17 cellular contexts compared by ENCODE assay signal in genomic region chr7:71144963-71145362, GRCh38. TPM values are rescaled to one million over a fixed set of nuclear protein-coding genes. Genes with fewer than 3 reads are reported as not detected.
DNase-seq lines count a peak whose midpoint lies in the region; ATAC-seq and TF ChIP-seq lines count a peak whose summit lies in the region.
"Had no signal": no experiment of that assay in that cellular context is flagged by ENCODE, and none has a peak within 500 bp of the region (broad histone marks: within the 10 kb centered on the region; RNA-seq: fewer than 3 reads in every experiment).

No MANE protein-coding gene starts in this region.

- H3K36me3 ChIP-seq in SK-N-MC (ENCODE audit: insufficient read depth, low read length), result peaks cover 31% of the 10 kb centered on the region
- H3K36me3 ChIP-seq in MM.1S (replicated peaks; ENCODE audit: insufficient read depth, low read length), result no peaks in the 10 kb centered on the region

- no peaks in the 10 kb centered on the region for H4K20me1 ChIP-seq in MM.1S (ENCODE audit: insufficient read depth, low read length)

- no peaks in the 10 kb centered on the region for H3K27me3 ChIP-seq in MM.1S (replicated peaks; ENCODE audit: insufficient read depth, low read length)

- no peaks in the 10 kb centered on the region for H3F3A ChIP-seq in MM.1S (ENCODE audit: insufficient read depth, low read length)

- H3K9me3 Mint-ChIP-seq in progenitor cell of endocrine pancreas (ENCODE audit: low read depth), result peaks cover 9% of the 10 kb centered on the region

- no peak overlapping the region for H3K9ac ChIP-seq in SK-N-MC (ENCODE audit: insufficient read length)
- no peak overlapping the region for H3K9ac ChIP-seq in MM.1S (ENCODE audit: low read length)

- peaks cover 2% of the 10 kb centered on the region for H3K36me3 Mint-ChIP-seq in progenitor cell of endocrine pancreas (ENCODE audit: insufficient read depth)
- H3K36me3 Mint-ChIP-seq: CD14-positive monocyte; CD8-positive, alpha-beta T cell had no signal

- peak overlapping the region; percentile 10 for H3K27ac Mint-ChIP-seq in progenitor cell of endocrine pancreas
- H3K27ac Mint-ChIP-seq: CD14-positive monocyte; CD8-positive, alpha-beta T cell had no signal

- no peak overlapping the region for H2AFZ ChIP-seq in MM.1S (ENCODE audit: low read length)

- no peak overlapping the region for H3K4me3 ChIP-seq in SK-N-MC
- H3K4me3 ChIP-seq in choroid plexus epithelial cell (ENCODE audit: low read depth, low read length), result no peak overlapping the region
- no peak overlapping the region for H3K4me3 ChIP-seq in MM.1S (ENCODE audit: low read length)

- peak; percentile 4 for DNase-seq in M059J (ENCODE audit: low read depth)
- no peak for DNase-seq in SK-N-MC (ENCODE audit: low read depth, low spot score)
- peak; percentile 7 for DNase-seq in choroid plexus epithelial cell (ENCODE audit: low read depth)
- DNase-seq in progenitor cell of endocrine pancreas (ENCODE audit: low spot score, unreplicated experiment), result no peak
- DNase-seq in MM.1S, result no peak
- DNase-seq in hippocampal formation (lab: John Stamatoyannopoulos, UW), result no peak
- DNase-seq: CD8-positive, alpha-beta T cell; COR-L47; DMS153; DND-41; GF-D8 had no signal

- H3K4me3 Mint-ChIP-seq in progenitor cell of endocrine pancreas (ENCODE audit: low read depth), result no peak overlapping the region
- H3K4me3 Mint-ChIP-seq: CD14-positive monocyte; CD8-positive, alpha-beta T cell had no signal

- no peaks in the 10 kb centered on the region for H3K9me2 ChIP-seq in MM.1S (replicated peaks; ENCODE audit: insufficient read depth, low read length)

- H3K27me3 Mint-ChIP-seq in progenitor cell of endocrine pancreas, result peaks cover 2% of the 10 kb centered on the region

- no peak overlapping the region for H3K4me2 ChIP-seq in MM.1S (ENCODE audit: low read depth, low read length)

- no peaks in the 10 kb centered on the region for H3K4me1 ChIP-seq in MM.1S (ENCODE audit: low read length)

- H3K4me1 Mint-ChIP-seq in progenitor cell of endocrine pancreas (ENCODE audit: low read depth), result no peaks in the 10 kb centered on the region
- H3K4me1 Mint-ChIP-seq: CD14-positive monocyte had no signal

- no peak for TF ChIP-seq CTCF in choroid plexus epithelial cell (conservative IDR thresholded peaks at IDR 0.05; ENCODE audit: low read depth, low read length)
- TF ChIP-seq CTCF in progenitor cell of endocrine pancreas (IDR thresholded peaks at IDR 0.05; ENCODE audit: unreplicated experiment), result no peak
- no peak for TF ChIP-seq CTCF in MM.1S (IDR thresholded peaks at IDR 0.05; ENCODE audit: low read length)

- H3K79me2 ChIP-seq in MM.1S (ENCODE audit: low read length), result no peaks in the 10 kb centered on the region

- ATAC-seq in HG03139 (IDR thresholded peaks at IDR 0.05; ENCODE audit: unreplicated experiment), result no peak
- no peak for ATAC-seq in HG03159 (IDR thresholded peaks at IDR 0.05; ENCODE audit: unreplicated experiment)
- ATAC-seq: CD8-positive, alpha-beta T cell; HCT116 had no signal

- 0 out of 2 replicates have a peak overlapping the region, but pooled peaks have one; percentile 49 for H3K27ac ChIP-seq in SK-N-MC
- no peak overlapping the region for H3K27ac ChIP-seq in MM.1S (ENCODE audit: low read length)

- H3K9me3 ChIP-seq in SK-N-MC (ENCODE audit: low read depth, low read length) (no peaks in the 10 kb centered on the region), MM.1S (replicated peaks; ENCODE audit: insufficient read depth, low read length) (no peaks in the 10 kb centered on the region; the same call in 1 of the 2 replicates)

RNA-seq across cellular contexts. Expression of gene GALNT17, which starts 13.0 kb away (rescaled TPM):
- total RNA-seq in M059J (2014; rRNA removed; shearing (Covaris generic)), result not detected in 2 replicates
- 3.9 and 4.9 TPM in 2 replicates for total RNA-seq in progenitor cell of endocrine pancreas
- total RNA-seq: A673; CD8-positive, alpha-beta T cell; HT1080 had no signal

Comparison
In these comparisons a context has a peak if more than half of its experiments do, and no peak if none do; other contexts are left out.
1. DNase-seq: peak in M059J (single experiment) and choroid plexus epithelial cell (single experiment); none in SK-N-MC (single experiment), progenitor cell of endocrine pancreas (single experiment), MM.1S (single experiment) and hippocampal formation (0 of 2).